ENCODE assay signal across 28 cellular contexts in the genomic region with DNA sequence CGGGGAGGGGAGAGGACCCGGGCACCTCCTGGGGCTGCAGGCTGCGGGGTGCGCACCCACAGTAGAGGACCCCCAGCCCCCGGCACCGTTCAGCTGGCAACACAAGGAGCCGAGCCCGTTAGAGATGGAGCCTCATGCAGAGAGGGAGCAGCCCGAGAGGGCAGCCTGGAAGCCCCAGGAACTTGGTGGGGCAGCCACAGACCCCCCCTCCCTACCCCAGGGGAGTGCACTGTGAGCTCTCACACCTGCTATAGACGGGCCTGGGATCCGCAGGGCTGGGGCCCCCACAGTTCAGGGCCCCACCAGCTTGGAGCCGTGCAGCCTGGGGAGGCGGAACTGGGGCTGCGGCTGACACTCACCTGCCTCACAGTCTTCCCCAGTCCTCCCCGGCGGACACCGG. TPM values are rescaled to one million over a fixed set of nuclear protein-coding genes. Genes with fewer than 3 reads are reported as not detected.
"Had no signal": no experiment of that assay in that cellular context is flagged by ENCODE, and none has a peak within 500 bp of the region (broad histone marks: within the 10 kb centered on the region; RNA-seq: fewer than 3 reads in every experiment).

No MANE protein-coding gene starts in this region.

- H3K36me3 Mint-ChIP-seq: activated CD4-positive, alpha-beta memory T cell treated with anti-CD3 and anti-CD28 coated beads for 36 hours; activated naive CD4-positive, alpha-beta T cell treated with anti-CD3 and anti-CD28 coated beads, Interleukin-2, amount 50 U/mL, for 72 hours; activated naive CD8-positive, alpha-beta T cell treated with anti-CD3 and anti-CD28 coated beads for 36 hours; brain had no signal

- H3K9me3 ChIP-seq: adrenal gland had no signal

- H3K4me1 ChIP-seq: adrenal gland had no signal

- H3K27ac Mint-ChIP-seq: activated B cell treated with CpG ODN at 0.5 μM for 24 hours; activated CD4-positive, alpha-beta memory T cell treated with anti-CD3 and anti-CD28 coated beads for 36 hours; activated CD4-positive, alpha-beta T cell treated with anti-CD3 and anti-CD28 coated beads, Interleukin-2, amount 10 ng/mL, durations not matched to agents 24 days and 14 days; activated CD8-positive, alpha-beta T cell treated with anti-CD3 and anti-CD28 coated beads for 36 hours; activated naive CD4-positive, alpha-beta T cell treated with anti-CD3 and anti-CD28 coated beads for 36 hours; activated naive CD4-positive, alpha-beta T cell treated with anti-CD3 and anti-CD28 coated beads, Interleukin-2, amount 50 U/mL, for 72 hours; activated naive CD8-positive, alpha-beta T cell treated with anti-CD3 and anti-CD28 coated beads for 36 hours; activated T-cell treated with anti-CD3 and anti-CD28 coated beads, Interleukin-2, amount 50 U/mL, for 72 hours; activated T-helper 1 cell treated with anti-CD3 and anti-CD28 coated beads, Interleukin-12 subunit alpha, Interleukin-12 subunit beta, Interleukin-2, Interleukin-4 antibody, amounts not matched to agents 30 ng/mL and 10 ng/mL and 1 ng/mL, durations not matched to agents 14 hours and 24 hours and 36 hours; activated T-helper 17 cell treated with anti-CD3 and anti-CD28 coated beads, Interleukin-2, amount 50 U/mL, for 72 hours; brain; T-helper 1 cell treated with Interleukin-12 subunit alpha and Interleukin-12 subunit beta and Interleukin-4 antibody, amounts not matched to agents 30 μg/mL and 1 μg/mL, for 36 hours; T-helper 2 cell treated with Interferon-gamma antibody and Interleukin-4, amounts not matched to agents 5 μg/mL and 100 μg/mL, for 36 hours had no signal

- H3K4me1 Mint-ChIP-seq: activated B cell treated with CpG ODN at 0.5 μM for 24 hours; activated CD4-positive, alpha-beta T cell treated with anti-CD3 and anti-CD28 coated beads, Interleukin-2, amount 10 ng/mL, durations not matched to agents 24 days and 14 days; activated naive CD8-positive, alpha-beta T cell treated with anti-CD3 and anti-CD28 coated beads for 36 hours; activated T-helper 17 cell treated with anti-CD3 and anti-CD28 coated beads, Interleukin-2, amount 50 U/mL, for 72 hours; central memory CD8-positive, alpha-beta T cell had no signal

- H3K4me3 ChIP-seq: adrenal gland, cardiac muscle cell had no signal

- FAIRE-seq: astrocyte, TTC549 had no signal

- H3K27ac ChIP-seq: adrenal gland, cardiac muscle cell, VCaP had no signal

- H3K27me3 Mint-ChIP-seq: activated B cell treated with CpG ODN at 0.5 μM for 24 hours; activated CD4-positive, alpha-beta memory T cell treated with anti-CD3 and anti-CD28 coated beads for 36 hours; activated CD4-positive, alpha-beta T cell treated with anti-CD3 and anti-CD28 coated beads, Interleukin-2, amount 10 ng/mL, durations not matched to agents 24 days and 14 days; activated CD8-positive, alpha-beta T cell treated with anti-CD3 and anti-CD28 coated beads for 36 hours; activated naive CD8-positive, alpha-beta T cell treated with anti-CD3 and anti-CD28 coated beads for 36 hours; activated T-helper 17 cell treated with anti-CD3 and anti-CD28 coated beads, Interleukin-2, amount 50 U/mL, for 72 hours; brain; central memory CD8-positive, alpha-beta T cell had no signal

- H3K36me3 ChIP-seq: adrenal gland, cardiac muscle cell had no signal

- H3K9me3 Mint-ChIP-seq: activated B cell treated with CpG ODN at 0.5 μM for 24 hours; activated CD4-positive, alpha-beta memory T cell treated with anti-CD3 and anti-CD28 coated beads for 36 hours; activated CD4-positive, alpha-beta T cell treated with anti-CD3 and anti-CD28 coated beads, Interleukin-2, amount 10 ng/mL, durations not matched to agents 24 days and 14 days; activated CD8-positive, alpha-beta T cell treated with anti-CD3 and anti-CD28 coated beads for 36 hours; activated naive CD4-positive, alpha-beta T cell treated with anti-CD3 and anti-CD28 coated beads for 36 hours; activated naive CD4-positive, alpha-beta T cell treated with anti-CD3 and anti-CD28 coated beads, Interleukin-2, amount 50 U/mL, for 72 hours; activated naive CD8-positive, alpha-beta T cell treated with anti-CD3 and anti-CD28 coated beads for 36 hours; activated T-cell treated with anti-CD3 and anti-CD28 coated beads, Interleukin-2, amount 50 U/mL, for 4 hours; activated T-cell treated with anti-CD3 and anti-CD28 coated beads, Interleukin-2, amount 50 U/mL, for 72 hours; activated T-helper 1 cell treated with anti-CD3 and anti-CD28 coated beads, Interleukin-12 subunit alpha, Interleukin-12 subunit beta, Interleukin-2, Interleukin-4 antibody, amounts not matched to agents 30 ng/mL and 10 ng/mL and 1 ng/mL, durations not matched to agents 14 hours and 24 hours and 36 hours; activated T-helper 17 cell treated with anti-CD3 and anti-CD28 coated beads, Interleukin-2, amount 50 U/mL, for 72 hours; brain; central memory CD8-positive, alpha-beta T cell; T-helper 1 cell treated with Interleukin-12 subunit alpha and Interleukin-12 subunit beta and Interleukin-4 antibody, amounts not matched to agents 30 μg/mL and 1 μg/mL, for 36 hours; T-helper 2 cell treated with Interferon-gamma antibody and Interleukin-4, amounts not matched to agents 5 μg/mL and 100 μg/mL, for 36 hours had no signal

- H3K27me3 ChIP-seq: adrenal gland, cardiac muscle cell had no signal

- ATAC-seq: activated naive CD4-positive, alpha-beta T cell treated with anti-CD3 and anti-CD28 coated beads, Interleukin-2, amount 50 U/mL, for 72 hours; activated T-helper 17 cell treated with anti-CD3 and anti-CD28 coated beads, Interleukin-2, amount 50 U/mL, for 72 hours had no signal

- H3K4me3 Mint-ChIP-seq: activated B cell treated with CpG ODN at 0.5 μM for 24 hours; activated CD4-positive, alpha-beta memory T cell treated with anti-CD3 and anti-CD28 coated beads for 36 hours; activated CD4-positive, alpha-beta T cell treated with anti-CD3 and anti-CD28 coated beads, Interleukin-2, amount 10 ng/mL, durations not matched to agents 24 days and 14 days; activated CD8-positive, alpha-beta T cell treated with anti-CD3 and anti-CD28 coated beads for 36 hours; activated naive CD4-positive, alpha-beta T cell treated with anti-CD3 and anti-CD28 coated beads for 36 hours; activated naive CD8-positive, alpha-beta T cell treated with anti-CD3 and anti-CD28 coated beads for 36 hours; activated T-cell treated with anti-CD3 and anti-CD28 coated beads, Interleukin-2, amount 50 U/mL, for 4 hours; activated T-cell treated with anti-CD3 and anti-CD28 coated beads, Interleukin-2, amount 50 U/mL, for 72 hours; activated T-helper 1 cell treated with anti-CD3 and anti-CD28 coated beads, Interleukin-12 subunit alpha, Interleukin-12 subunit beta, Interleukin-2, Interleukin-4 antibody, amounts not matched to agents 30 ng/mL and 10 ng/mL and 1 ng/mL, durations not matched to agents 14 hours and 24 hours and 36 hours; activated T-helper 17 cell treated with anti-CD3 and anti-CD28 coated beads, Interleukin-2, amount 50 U/mL, for 72 hours; brain; central memory CD8-positive, alpha-beta T cell; T-helper 1 cell treated with Interleukin-12 subunit alpha and Interleukin-12 subunit beta and Interleukin-4 antibody, amounts not matched to agents 30 μg/mL and 1 μg/mL, for 36 hours; T-helper 2 cell treated with Interferon-gamma antibody and Interleukin-4, amounts not matched to agents 5 μg/mL and 100 μg/mL, for 36 hours had no signal

- DNase-seq: activated B cell treated with CpG ODN at 0.5 μM for 24 hours; activated CD4-positive, alpha-beta T cell treated with anti-CD3 and anti-CD28 coated beads, Interleukin-2, amount 10 ng/mL, durations not matched to agents 24 days and 14 days; activated CD4-positive, CD25-positive, alpha-beta regulatory T cell treated with anti-CD3 and anti-CD28 coated beads, Interleukin-2, amount 50 U/mL, for 72 hours; activated CD8-positive, alpha-beta memory T cell treated with anti-CD3 and anti-CD28 coated beads, Interleukin-2, amount 50 U/mL, for 4 hours; activated effector memory CD4-positive, alpha-beta T cell treated with anti-CD3 and anti-CD28 coated beads, Interleukin-2, amount 50 U/mL, for 16 hours; activated gamma-delta T cell treated with Interleukin-2 at 50 U/mL for 16 hours; activated naive CD8-positive, alpha-beta T cell treated with anti-CD3 and anti-CD28 coated beads for 36 hours; activated T-cell treated with anti-CD3 and anti-CD28 coated beads for 4 hours; activated T-cell treated with anti-CD3 and anti-CD28 coated beads, Interleukin-2, amount 50 U/mL, for 1 hour; activated T-cell treated with anti-CD3 and anti-CD28 coated beads, Interleukin-2, amount 50 U/mL, for 4 hours; amniotic stem cell; cerebellar nuclear complex had no signal

RNA-seq across cellular contexts. Expression of a gene that starts 47.0 kb away (rescaled TPM):
- total RNA-seq: activated B cell treated with CpG ODN at 0.5 μM for 24 hours; activated CD4-positive, alpha-beta T cell treated with anti-CD3 and anti-CD28 coated beads, Interleukin-2, amount 10 ng/mL, durations not matched to agents 24 days and 14 days; activated CD8-positive, alpha-beta T cell treated with anti-CD3 and anti-CD28 coated beads for 36 hours; activated T-helper 1 cell treated with anti-CD3 and anti-CD28 coated beads, Interleukin-12 subunit alpha, Interleukin-12 subunit beta, Interleukin-2, Interleukin-4 antibody, amounts not matched to agents 30 ng/mL and 10 ng/mL and 1 ng/mL, durations not matched to agents 14 hours and 24 hours and 36 hours had no signal
